ENCODE assay signal across 31 cellular contexts in the genomic region with DNA sequence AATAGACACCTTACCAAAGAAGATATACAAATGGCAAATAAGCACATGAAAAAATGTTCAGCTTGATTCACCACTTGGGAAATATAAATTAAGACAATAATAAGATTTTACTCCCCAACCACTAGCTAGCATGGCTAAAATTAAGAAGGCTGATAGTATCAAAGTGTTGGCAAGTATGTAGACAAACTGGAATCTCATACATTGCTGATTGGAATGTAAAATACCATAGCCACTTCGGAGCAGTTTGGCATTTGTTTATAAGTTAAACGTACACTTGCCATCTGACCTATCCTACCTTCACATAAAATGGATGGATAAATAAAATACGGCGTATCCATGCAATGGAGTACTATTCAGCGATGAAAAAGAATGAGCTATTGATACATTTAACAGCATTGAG.
"Had no signal": no experiment of that assay in that cellular context is flagged by ENCODE, and none has a peak within 500 bp of the region (broad histone marks: within the 10 kb centered on the region; RNA-seq: fewer than 3 reads in every experiment).

No MANE protein-coding gene starts in this region.

- H3K4me1 ChIP-seq: adrenal gland, ascending aorta, body of pancreas, breast epithelium had no signal

- DNase-seq: activated effector memory CD4-positive, alpha-beta T cell treated with anti-CD3 and anti-CD28 coated beads, Interleukin-2, amount 50 U/mL, for 16 hours; activated effector memory CD4-positive, alpha-beta T cell treated with Interleukin-2 at 50 U/mL for 16 hours; activated gamma-delta T cell; activated gamma-delta T cell treated with Interleukin-2 at 50 U/mL for 16 hours; activated naive CD4-positive, alpha-beta T cell; activated naive CD4-positive, alpha-beta T cell treated with anti-CD3 and anti-CD28 coated beads for 36 hours; activated naive CD4-positive, alpha-beta T cell treated with anti-CD3 and anti-CD28 coated beads, Interleukin-2, amount 10 ng/mL, durations not matched to agents 7 days and 5 days; activated naive CD4-positive, alpha-beta T cell treated with anti-CD3 and anti-CD28 coated beads, Interleukin-2, amount 50 U/mL, for 16 hours; activated naive CD4-positive, alpha-beta T cell treated with Interleukin-2 at 50 U/mL for 16 hours; activated naive CD8-positive, alpha-beta T cell treated with anti-CD3 and anti-CD28 coated beads for 36 hours; activated naive CD8-positive, alpha-beta T cell treated with anti-CD3 and anti-CD28 coated beads, Interleukin-2, amount 10 ng/mL, durations not matched to agents 7 days and 5 days; activated naive CD8-positive, alpha-beta T cell treated with anti-CD3 and anti-CD28 coated beads, Interleukin-2, amount 50 U/mL, for 24 hours; activated T-cell treated with anti-CD3 and anti-CD28 coated beads, Interleukin-2, amount 50 U/mL, for 24 hours; activated T-cell treated with anti-CD3 and anti-CD28 coated beads, Interleukin-2, amount 50 U/mL, for 4 hours; activated T-cell treated with anti-CD3 and anti-CD28 coated beads, Interleukin-2, amount 50 U/mL, for 48 hours; activated T-cell treated with anti-CD3 and anti-CD28 coated beads, Interleukin-2, amount 50 U/mL, for 72 hours; adrenal gland; amniotic stem cell; amygdala; anterior cingulate cortex; aorta; body of pancreas; brain microvascular endothelial cell; caudate nucleus; central memory CD4-positive, alpha-beta T cell; cerebellar nuclear complex had no signal

- H3K4me3 ChIP-seq: adrenal gland, ascending aorta, body of pancreas, breast epithelium, cardiac muscle cell had no signal

- H3K9me3 ChIP-seq: adrenal gland, ascending aorta, body of pancreas, breast epithelium had no signal

- H3K27me3 ChIP-seq: adrenal gland, ascending aorta, body of pancreas, brain microvascular endothelial cell, breast epithelium, cardiac muscle cell had no signal

- H3K36me3 ChIP-seq: adrenal gland, breast epithelium had no signal

- FAIRE-seq: astrocyte, bronchial epithelial cell had no signal

- H3K27ac ChIP-seq: adrenal gland, ascending aorta, body of pancreas, brain microvascular endothelial cell, breast epithelium, cardiac muscle cell had no signal
